In the genomic region with DNA sequence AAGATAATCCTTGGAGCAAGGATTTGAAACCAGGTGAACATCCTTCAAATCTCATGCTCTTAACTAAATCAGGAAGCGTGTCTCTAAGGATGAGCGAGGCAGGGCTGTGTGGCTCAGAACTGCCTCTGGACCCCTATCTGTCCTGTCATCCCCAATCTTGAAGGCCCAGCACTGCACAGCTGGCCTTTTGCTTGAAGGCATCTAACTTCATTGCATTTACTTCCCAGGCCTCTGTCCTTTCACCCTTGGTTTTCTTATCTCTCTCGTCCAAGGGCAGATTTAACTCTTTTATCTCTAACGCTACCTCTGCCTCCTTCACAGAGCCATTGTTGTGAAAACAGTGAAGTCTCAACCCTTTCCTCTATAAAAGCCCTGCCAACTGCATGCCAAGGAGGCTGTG, we compare ENCODE assay signal across 24 cellular contexts.
"Had no signal": no experiment of that assay in that cellular context is flagged by ENCODE, and none has a peak within 500 bp of the region (broad histone marks: within the 10 kb centered on the region; RNA-seq: fewer than 3 reads in every experiment).

No MANE protein-coding gene starts in this region.

- H3K36me3 ChIP-seq: ascending aorta, brain microvascular endothelial cell, left lung, ovary, right atrium auricular region, tibial nerve had no signal

- H3K4me1 ChIP-seq: ascending aorta, left lung, psoas muscle, right atrium auricular region, tibial nerve had no signal

- H3K36me3 Mint-ChIP-seq: activated CD8-positive, alpha-beta memory T cell treated with anti-CD3 and anti-CD28 coated beads, Interleukin-2, amount 10 ng/mL, durations not matched to agents 7 days and 5 days; activated naive CD4-positive, alpha-beta T cell treated with anti-CD3 and anti-CD28 coated beads, Interleukin-2, amount 50 U/mL, for 72 hours; natural killer cell had no signal

- H3K4me3 ChIP-seq: ascending aorta, left lung, lung, ovary, psoas muscle, right atrium auricular region, tibial nerve had no signal

- H3K9me3 ChIP-seq: ascending aorta, left lung, ovary, psoas muscle, right atrium auricular region, tibial nerve had no signal

- H3K9me3 Mint-ChIP-seq: activated CD8-positive, alpha-beta T cell treated with anti-CD3 and anti-CD28 coated beads for 36 hours; activated naive CD4-positive, alpha-beta T cell treated with anti-CD3 and anti-CD28 coated beads, Interleukin-2, amount 50 U/mL, for 72 hours; activated T-helper 1 cell treated with anti-CD3 and anti-CD28 coated beads, Interleukin-12 subunit alpha, Interleukin-12 subunit beta, Interleukin-2, Interleukin-4 antibody, amounts not matched to agents 30 ng/mL and 10 ng/mL and 1 ng/mL, durations not matched to agents 14 hours and 24 hours and 36 hours; dendritic cell treated with granulocyte-macrophage colony-stimulating factor and Interleukin-4, amounts not matched to agents 40 ng/mL and 50 ng/mL, for 4 days; natural killer cell; stimulated activated naive CD8-positive, alpha-beta T cell treated with anti-CD3 and anti-CD28 coated beads, Interleukin-15, amount 100 ng/mL, for 72 hours had no signal

- H3K4me3 Mint-ChIP-seq: activated CD8-positive, alpha-beta memory T cell treated with anti-CD3 and anti-CD28 coated beads, Interleukin-2, amount 10 ng/mL, durations not matched to agents 7 days and 5 days; activated CD8-positive, alpha-beta T cell treated with anti-CD3 and anti-CD28 coated beads for 36 hours; activated T-helper 1 cell treated with anti-CD3 and anti-CD28 coated beads, Interleukin-12 subunit alpha, Interleukin-12 subunit beta, Interleukin-2, Interleukin-4 antibody, amounts not matched to agents 30 ng/mL and 10 ng/mL and 1 ng/mL, durations not matched to agents 14 hours and 24 hours and 36 hours; dendritic cell treated with granulocyte-macrophage colony-stimulating factor and Interleukin-4, amounts not matched to agents 40 ng/mL and 50 ng/mL, for 4 days; natural killer cell; stimulated activated naive CD8-positive, alpha-beta T cell treated with anti-CD3 and anti-CD28 coated beads, Interleukin-15, amount 100 ng/mL, for 72 hours had no signal

- DNase-seq: activated CD4-positive, alpha-beta T cell treated with anti-CD3 and anti-CD28 coated beads for 4 hours; activated CD4-positive, CD25-positive, alpha-beta regulatory T cell; activated CD8-positive, alpha-beta memory T cell treated with anti-CD3 and anti-CD28 coated beads, Interleukin-2, amount 10 ng/mL, durations not matched to agents 7 days and 5 days; activated CD8-positive, alpha-beta T cell treated with anti-CD3 and anti-CD28 coated beads for 36 hours; activated T-cell treated with anti-CD3 and anti-CD28 coated beads for 4 hours; brain microvascular endothelial cell; caudate nucleus; effector CD4-positive, alpha-beta T cell; foreskin fibroblast; hippocampal formation; kidney glomerular epithelial cell; left lung; natural killer cell; ovary; psoas muscle; stimulated activated CD4-positive, alpha-beta T cell treated with anti-CD3 and anti-CD28 coated beads, Interleukin-4, amount 100 ng/mL, for 4 hours; stimulated activated naive CD8-positive, alpha-beta T cell treated with anti-CD3 and anti-CD28 coated beads, Interleukin-15, amount 100 ng/mL, for 72 hours had no signal

- H3K27ac Mint-ChIP-seq: activated CD8-positive, alpha-beta memory T cell treated with anti-CD3 and anti-CD28 coated beads, Interleukin-2, amount 10 ng/mL, durations not matched to agents 7 days and 5 days; activated CD8-positive, alpha-beta T cell treated with anti-CD3 and anti-CD28 coated beads for 36 hours; activated naive CD4-positive, alpha-beta T cell treated with anti-CD3 and anti-CD28 coated beads, Interleukin-2, amount 50 U/mL, for 72 hours; activated T-helper 1 cell treated with anti-CD3 and anti-CD28 coated beads, Interleukin-12 subunit alpha, Interleukin-12 subunit beta, Interleukin-2, Interleukin-4 antibody, amounts not matched to agents 30 ng/mL and 10 ng/mL and 1 ng/mL, durations not matched to agents 14 hours and 24 hours and 36 hours; dendritic cell treated with granulocyte-macrophage colony-stimulating factor and Interleukin-4, amounts not matched to agents 40 ng/mL and 50 ng/mL, for 4 days; natural killer cell; stimulated activated naive CD8-positive, alpha-beta T cell treated with anti-CD3 and anti-CD28 coated beads, Interleukin-15, amount 100 ng/mL, for 72 hours had no signal

- ATAC-seq: activated CD8-positive, alpha-beta memory T cell treated with anti-CD3 and anti-CD28 coated beads, Interleukin-2, amount 10 ng/mL, durations not matched to agents 7 days and 5 days; activated CD8-positive, alpha-beta T cell treated with anti-CD3 and anti-CD28 coated beads for 36 hours; activated naive CD4-positive, alpha-beta T cell treated with anti-CD3 and anti-CD28 coated beads, Interleukin-2, amount 50 U/mL, for 72 hours; left lung; natural killer cell; psoas muscle; stimulated activated naive CD8-positive, alpha-beta T cell treated with anti-CD3 and anti-CD28 coated beads, Interleukin-15, amount 100 ng/mL, for 72 hours had no signal

- H3K27me3 ChIP-seq: ascending aorta, brain microvascular endothelial cell, left lung, ovary, right atrium auricular region, tibial nerve had no signal
